ENCODE assay signal across 20 cellular contexts in genomic region chr9:126564128-126564527, GRCh38. TPM values are rescaled to one million over a fixed set of nuclear protein-coding genes. Genes with fewer than 3 reads are reported as not detected.
DNase-seq lines count a peak whose midpoint lies in the region; ATAC-seq and TF ChIP-seq lines count a peak whose summit lies in the region.
"Had no signal": no experiment of that assay in that cellular context is flagged by ENCODE, and none has a peak within 500 bp of the region (broad histone marks: within the 10 kb centered on the region; RNA-seq: fewer than 3 reads in every experiment).

No MANE protein-coding gene starts in this region.

- peaks cover 68% of the 10 kb centered on the region for H3K27me3 Mint-ChIP-seq in nephron progenitor cell (ENCODE audit: low read depth, poor library complexity)

- H3K9me3 Mint-ChIP-seq in nephron progenitor cell = no peaks in the 10 kb centered on the region

- no peak overlapping the region for H3K4me3 ChIP-seq in colonic mucosa

- H3K4me1 ChIP-seq in colonic mucosa = no peaks in the 10 kb centered on the region
- H3K4me1 ChIP-seq: parathyroid adenoma had no signal

- intact Hi-C loops in colonic mucosa (cut with DNase I) = no loop called here

- ATAC-seq in HG02970 (IDR thresholded peaks at IDR 0.05; ENCODE audit: low FRiP score, unreplicated experiment) (no peak), GM21367 (IDR thresholded peaks at IDR 0.05; ENCODE audit: unreplicated experiment) (no peak)

- H3K9me3 ChIP-seq in colonic mucosa = no peaks in the 10 kb centered on the region

- no peak overlapping the region for H3K27ac Mint-ChIP-seq in nephron progenitor cell
- H3K27ac Mint-ChIP-seq: brain had no signal

- in situ Hi-C loops in KBM-7 (cut with MboI; ENCODE audit: low pct_unique_long_range_greater_than_20kb, low sequenced_read_pairs) = no loop called here

- no peaks in the 10 kb centered on the region for H3K27me3 ChIP-seq in colonic mucosa

- H3K36me3 ChIP-seq in colonic mucosa = no peaks in the 10 kb centered on the region

- TF ChIP-seq CTCF in colonic mucosa (IDR thresholded peaks at IDR 0.05) = no peak
- TF ChIP-seq CTCF in nephron progenitor cell (IDR thresholded peaks at IDR 0.05) = no peak

- DNase-seq in CMK (ENCODE audit: low read depth) = peak; percentile 27
- peak; percentile 9 for DNase-seq in KBM-7
- peak; percentile 20 for DNase-seq in colonic mucosa
- peak; percentile 65 for DNase-seq in nephron progenitor cell
- DNase-seq in GM19238 (ENCODE audit: insufficient read length, low spot score) = no peak
- DNase-seq: activated CD4-positive, alpha-beta T cell treated with anti-CD3 and anti-CD28 coated beads, Interleukin-2, amount 50 U/mL, for 48 hours; activated CD4-positive, CD25-positive, alpha-beta regulatory T cell; activated gamma-delta T cell; mammary epithelial cell; NCI-H1417 treated with DMSO at 0.1 percent for 48 hours; NCI-H2107; RPMI8226 had no signal

- H3K4me3 Mint-ChIP-seq in nephron progenitor cell = no peak overlapping the region
- H3K4me3 Mint-ChIP-seq: brain, CD14-positive monocyte had no signal

- H3K27ac ChIP-seq in colonic mucosa = no peak overlapping the region
- H3K27ac ChIP-seq: parathyroid adenoma had no signal

- H3K4me1 Mint-ChIP-seq in nephron progenitor cell = peaks cover 19% of the 10 kb centered on the region
- H3K4me1 Mint-ChIP-seq: brain had no signal

- H3K9ac ChIP-seq in colonic mucosa (ENCODE audit: low read depth in 2 of 2, low read length in 2 of 2) = no peak overlapping the region
- H3K9ac ChIP-seq: parathyroid adenoma had no signal

- H3K36me3 Mint-ChIP-seq in nephron progenitor cell (ENCODE audit: low read depth) = no peaks in the 10 kb centered on the region
- H3K36me3 Mint-ChIP-seq: brain, CD14-positive monocyte had no signal

RNA-seq across cellular contexts. Expression of gene LMX1B, which starts 49.6 kb away (rescaled TPM):
- under 1 TPM in 1 of 2 donors, not detected in 1; 0.13 TPM for total RNA-seq in colonic mucosa
- total RNA-seq: fibroblast of lung, myocyte, ureter had no signal
